Comparison of ENCODE assay signal across 1 cellular context in the genomic region with DNA sequence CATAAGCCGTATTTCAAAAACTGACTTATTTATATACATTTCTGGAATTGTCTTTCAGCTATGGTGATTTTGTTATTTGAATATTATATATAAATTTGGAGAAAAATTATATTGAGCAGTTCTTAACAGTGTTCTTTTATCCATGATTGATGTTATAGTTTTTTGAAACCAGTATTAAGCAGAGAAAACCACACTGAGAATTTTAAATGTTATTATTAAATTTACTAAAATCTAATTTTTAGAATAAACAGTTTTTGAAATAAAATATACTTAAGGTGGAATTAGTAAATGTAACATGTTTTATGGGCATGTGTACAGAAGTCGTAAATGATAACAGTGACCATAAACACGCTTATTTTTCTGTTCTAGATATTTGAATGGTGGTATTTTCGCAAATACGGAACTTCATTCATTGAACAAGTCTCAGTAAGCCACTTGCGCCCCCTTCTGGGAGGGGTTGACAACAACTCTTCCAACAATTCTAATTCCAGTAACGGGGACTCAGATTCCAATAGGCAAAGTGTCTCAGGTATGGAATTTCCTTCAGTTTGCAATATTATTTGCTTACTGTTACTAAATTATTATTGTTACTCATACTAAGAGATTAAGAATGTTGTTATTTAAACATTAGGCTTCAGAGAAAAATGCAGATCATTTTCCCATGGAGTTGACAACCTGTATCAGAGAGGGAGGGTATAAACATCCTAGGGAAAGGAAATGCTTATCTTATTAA.
TF ChIP-seq lines count a peak whose summit lies in the region.

No MANE protein-coding gene starts in this region.

TF ChIP-seq in HEK293, 187 proteins besides CTCF, POLR2A, EP300 and RAD21 (continued from another document):
- TF ChIP-seq ZNF654 (tag by site-specific recombination; IDR thresholded peaks at IDR 0.05; ENCODE audit: low read depth) = peak; percentile 91
- TF ChIP-seq PRDM6 (tag by site-specific recombination; IDR thresholded peaks at IDR 0.05) = peak; percentile 73
- TF ChIP-seq IKZF3 (tag by site-specific recombination; IDR thresholded peaks at IDR 0.05) = peak; percentile 71
- no peak for TF ChIP-seq ZNF394 (tag by site-specific recombination; IDR thresholded peaks at IDR 0.05; ENCODE audit: borderline replicate concordance)
- peak; percentile 69; the same call in 1 of the 2 replicates for TF ChIP-seq ZNF2 (tag by site-specific recombination; IDR thresholded peaks at IDR 0.05)
- no peak for TF ChIP-seq SCRT1 (tag by site-specific recombination; IDR thresholded peaks at IDR 0.05; ENCODE audit: borderline replicate concordance)
- TF ChIP-seq ZNF747 (tag by site-specific recombination; IDR thresholded peaks at IDR 0.05) = no peak
- TF ChIP-seq ZNF391 (tag by site-specific recombination; IDR thresholded peaks at IDR 0.05; ENCODE audit: borderline replicate concordance, low read depth) = no peak
- no peak for TF ChIP-seq ZNF292 (tag by site-specific recombination; IDR thresholded peaks at IDR 0.05; ENCODE audit: borderline replicate concordance, low read depth)
- TF ChIP-seq ZNF423 (tag by site-specific recombination; IDR thresholded peaks at IDR 0.05) = no peak
- TF ChIP-seq EGR2 (tag by site-specific recombination; IDR thresholded peaks at IDR 0.05; ENCODE audit: low read depth) = no peak
- TF ChIP-seq ZNF174 (tag by site-specific recombination; IDR thresholded peaks at IDR 0.05) = no peak
- no peak for TF ChIP-seq ZNF169 (tag by site-specific recombination; IDR thresholded peaks at IDR 0.05)
- no peak for TF ChIP-seq ZNF549 (tag by site-specific recombination; IDR thresholded peaks at IDR 0.05)
- TF ChIP-seq ZNF350 (tag by site-specific recombination; IDR thresholded peaks at IDR 0.05) = no peak
- peak; percentile 84 for TF ChIP-seq ZNF660 (tag by site-specific recombination; IDR thresholded peaks at IDR 0.05)
- no peak for TF ChIP-seq OSR2 (tag by site-specific recombination; IDR thresholded peaks at IDR 0.05)
- no peak for TF ChIP-seq ZBTB26 (tag by site-specific recombination; optimal IDR thresholded peaks at IDR 0.05)
- TF ChIP-seq ZNF211 (tag by site-specific recombination; IDR thresholded peaks at IDR 0.05; ENCODE audit: low read depth) = no peak
- no peak for TF ChIP-seq ZNF658 (tag by site-specific recombination; IDR thresholded peaks at IDR 0.05)
- TF ChIP-seq ZNF639 (tag by site-specific recombination; IDR thresholded peaks at IDR 0.05) = no peak
- no peak for TF ChIP-seq ZNF140 (tag by site-specific recombination; IDR thresholded peaks at IDR 0.05)
- no peak for TF ChIP-seq ZNF223 (tag by site-specific recombination; IDR thresholded peaks at IDR 0.05)
- no peak for TF ChIP-seq ZNF114 (tag by site-specific recombination; IDR thresholded peaks at IDR 0.05)
- TF ChIP-seq ZNF560 (tag by site-specific recombination; IDR thresholded peaks at IDR 0.05; ENCODE audit: borderline replicate concordance) = no peak
- TF ChIP-seq ZIC2 (tag by site-specific recombination; IDR thresholded peaks at IDR 0.05) = no peak
- no peak for TF ChIP-seq ZNF777 (tag by site-specific recombination; IDR thresholded peaks at IDR 0.05; ENCODE audit: borderline replicate concordance)
- TF ChIP-seq TCF7L2 (IDR thresholded peaks at IDR 0.05; ENCODE audit: borderline replicate concordance, low read depth, low read length) = no peak
